In the genomic region with DNA sequence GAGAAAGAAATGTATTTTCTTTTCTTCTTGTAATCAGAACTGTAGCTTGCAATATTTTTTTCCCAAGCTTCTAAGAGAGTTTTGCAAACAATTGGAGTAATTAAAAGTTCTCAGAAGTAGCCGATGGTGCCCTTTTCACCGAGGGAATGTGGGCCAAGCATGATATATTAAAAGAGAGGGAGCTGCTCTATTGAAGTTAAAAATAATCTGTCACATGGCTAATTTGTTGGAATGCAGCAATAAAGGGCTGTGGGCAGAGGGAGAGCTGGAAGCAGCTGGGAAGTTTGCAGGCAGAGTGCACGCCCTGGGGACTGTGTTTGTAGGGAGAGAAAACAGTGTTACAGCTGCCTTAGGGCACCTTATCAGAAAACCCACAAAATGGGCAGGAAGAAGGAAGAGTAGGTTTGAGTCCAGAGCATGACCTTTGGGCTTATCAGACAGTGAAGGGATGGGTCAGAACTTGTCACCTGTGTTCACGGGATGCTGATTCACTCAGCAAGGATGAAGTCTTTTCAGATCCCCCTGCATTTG, we compare ENCODE assay signal across 9 cellular contexts. TPM values are rescaled to one million over a fixed set of nuclear protein-coding genes. Genes with fewer than 3 reads are reported as not detected.
DNase-seq lines count a peak whose midpoint lies in the region; ATAC-seq and TF ChIP-seq lines count a peak whose summit lies in the region.
"Had no signal": no experiment of that assay in that cellular context is flagged by ENCODE, and none has a peak within 500 bp of the region (broad histone marks: within the 10 kb centered on the region; RNA-seq: fewer than 3 reads in every experiment).

No MANE protein-coding gene starts in this region.

- H3F3A ChIP-seq in GM23338 (replicated peaks; ENCODE audit: low read depth) = no peaks in the 10 kb centered on the region

- ATAC-seq in GM23338 (peak; percentile 56), HG02884 (IDR thresholded peaks at IDR 0.05; ENCODE audit: unreplicated experiment) (no peak)

- no peaks in the 10 kb centered on the region for H3K36me3 Mint-ChIP-seq in GM23338 (ENCODE audit: low read depth)
- H3K36me3 Mint-ChIP-seq in activated T-helper 2 cell treated with anti-CD3 and anti-CD28 coated beads, Interferon-gamma antibody, Interleukin-2, Interleukin-4, amounts not matched to agents 10 μg/mL and 5 μg/mL and 100 μg/mL, durations not matched to agents 14 hours and 24 hours and 36 hours (ENCODE audit: low read depth) = no peaks in the 10 kb centered on the region

- no peaks in the 10 kb centered on the region for H3K9me2 ChIP-seq in GM23338 (ENCODE audit: insufficient read depth)

- no peak for TF ChIP-seq CTCF in GM23338 (conservative IDR thresholded peaks at IDR 0.05; ENCODE audit: low read depth in 2 of 2)
- TF ChIP-seq CTCF in right atrium auricular region (IDR thresholded peaks at IDR 0.05) = no peak
- no peak for TF ChIP-seq CTCF in retinal pigment epithelial cell (conservative IDR thresholded peaks at IDR 0.05; ENCODE audit: low read depth, low read length)

- H3K9ac ChIP-seq in adipocyte (ENCODE audit: low read length) = peak overlapping the region; percentile 26

- H3K4me1 Mint-ChIP-seq in GM23338 = peaks cover 7% of the 10 kb centered on the region; the same call in 2 of the 3 replicates
- peaks cover 9% of the 10 kb centered on the region for H3K4me1 Mint-ChIP-seq in activated T-helper 2 cell treated with anti-CD3 and anti-CD28 coated beads, Interferon-gamma antibody, Interleukin-2, Interleukin-4, amounts not matched to agents 10 μg/mL and 5 μg/mL and 100 μg/mL, durations not matched to agents 14 hours and 24 hours and 36 hours (ENCODE audit: low read depth)

- H3K36me3 ChIP-seq in GM23338 (ENCODE audit: insufficient read depth) = no peaks in the 10 kb centered on the region
- H3K36me3 ChIP-seq in adipocyte (ENCODE audit: control insufficient read depth, insufficient read depth, low read length, severe bottlenecking) = no peaks in the 10 kb centered on the region
- H3K36me3 ChIP-seq in right atrium auricular region = no peaks in the 10 kb centered on the region

- no peaks in the 10 kb centered on the region; the same call in 2 of the 3 replicates for H3K9me3 Mint-ChIP-seq in GM23338
- no peaks in the 10 kb centered on the region for H3K9me3 Mint-ChIP-seq in activated T-helper 2 cell treated with anti-CD3 and anti-CD28 coated beads, Interferon-gamma antibody, Interleukin-2, Interleukin-4, amounts not matched to agents 10 μg/mL and 5 μg/mL and 100 μg/mL, durations not matched to agents 14 hours and 24 hours and 36 hours

- H3K27ac Mint-ChIP-seq in GM23338 = peak overlapping the region; percentile 18; the same call in 1 of the 2 replicates
- H3K27ac Mint-ChIP-seq in activated T-helper 2 cell treated with anti-CD3 and anti-CD28 coated beads, Interferon-gamma antibody, Interleukin-2, Interleukin-4, amounts not matched to agents 10 μg/mL and 5 μg/mL and 100 μg/mL, durations not matched to agents 14 hours and 24 hours and 36 hours = no peak overlapping the region

- intact Hi-C loops in activated T-helper 2 cell treated with anti-CD3 and anti-CD28 coated beads, Interferon-gamma antibody, Interleukin-2, Interleukin-4, amounts not matched to agents 10 μg/mL and 5 μg/mL and 100 μg/mL, durations not matched to agents 14 hours and 24 hours and 36 hours (cut with micrococcal nuclease) = no loop called here

- H3K27ac ChIP-seq in GM23338 (ENCODE audit: low read depth) = no peak overlapping the region; the same call in 1 of the 2 replicates
- peak overlapping the region; percentile 49 to 77 for H3K27ac ChIP-seq in right atrium auricular region

- no peaks in the 10 kb centered on the region for H4K20me1 ChIP-seq in GM23338 (replicated peaks; ENCODE audit: insufficient read depth)

- no peak overlapping the region for H3K4me3 Mint-ChIP-seq in GM23338
- no peak overlapping the region for H3K4me3 Mint-ChIP-seq in activated T-helper 2 cell treated with anti-CD3 and anti-CD28 coated beads, Interferon-gamma antibody, Interleukin-2, Interleukin-4, amounts not matched to agents 10 μg/mL and 5 μg/mL and 100 μg/mL, durations not matched to agents 14 hours and 24 hours and 36 hours (ENCODE audit: low read depth)

- no peak overlapping the region for H3K4me2 ChIP-seq in GM23338

- H3K27me3 Mint-ChIP-seq in GM23338 (ENCODE audit: insufficient read depth, low read depth, poor library complexity) = no peaks in the 10 kb centered on the region
- no peaks in the 10 kb centered on the region for H3K27me3 Mint-ChIP-seq in activated T-helper 2 cell treated with anti-CD3 and anti-CD28 coated beads, Interferon-gamma antibody, Interleukin-2, Interleukin-4, amounts not matched to agents 10 μg/mL and 5 μg/mL and 100 μg/mL, durations not matched to agents 14 hours and 24 hours and 36 hours (ENCODE audit: low read depth)

- H3K4me1 ChIP-seq in GM23338 (ENCODE audit: insufficient read depth) (peaks cover 9% of the 10 kb centered on the region), adipocyte (ENCODE audit: control insufficient read depth, insufficient read depth, low read length) (peaks cover 26% of the 10 kb centered on the region), right atrium auricular region (peaks cover 0 to 12% of the 10 kb centered on the region in 2 donors)

- H3K4me3 ChIP-seq in GM23338 = no peak overlapping the region
- H3K4me3 ChIP-seq in adipocyte (ENCODE audit: low read length) = peak overlapping the region; percentile 50
- no peak overlapping the region for H3K4me3 ChIP-seq in right atrium auricular region
- H3K4me3 ChIP-seq in retinal pigment epithelial cell (ENCODE audit: low read length) = no peak overlapping the region

- DNase-seq in GM23338 (ENCODE audit: low spot score) = peak; percentile 18
- peak; percentile 70 for DNase-seq in adipocyte (ENCODE audit: low read depth)
- DNase-seq in right atrium auricular region (ENCODE audit: low spot score) = no peak
- DNase-seq in retinal pigment epithelial cell (ENCODE audit: low read depth) = peak; percentile 66
- DNase-seq in activated effector memory CD4-positive, alpha-beta T cell treated with anti-CD3 and anti-CD28 coated beads, Interleukin-2, amount 50 U/mL, for 16 hours = no peak
- no peak for DNase-seq in activated T-helper 2 cell treated with anti-CD3 and anti-CD28 coated beads, Interferon-gamma antibody, Interleukin-2, Interleukin-4, amounts not matched to agents 10 μg/mL and 5 μg/mL and 100 μg/mL, durations not matched to agents 14 hours and 24 hours and 36 hours (ENCODE audit: low spot score)
- no peak for DNase-seq in stimulated activated CD4-positive, alpha-beta T cell treated with anti-CD3 and anti-CD28 coated beads, Interleukin-15, amount 100 ng/mL, for 24 hours
- DNase-seq: central memory CD4-positive, alpha-beta T cell had no signal

- H2AFZ ChIP-seq in GM23338 = peak overlapping the region; percentile 69

- no peaks in the 10 kb centered on the region for H3K9me3 ChIP-seq in adipocyte (ENCODE audit: control insufficient read depth, low read length)
- no peaks in the 10 kb centered on the region for H3K9me3 ChIP-seq in right atrium auricular region

- no peaks in the 10 kb centered on the region for H3K79me2 ChIP-seq in GM23338 (replicated peaks; ENCODE audit: insufficient read depth)

- no peaks in the 10 kb centered on the region for H3K27me3 ChIP-seq in GM23338 (ENCODE audit: insufficient read depth)
- no peaks in the 10 kb centered on the region for H3K27me3 ChIP-seq in adipocyte (replicated peaks; ENCODE audit: control insufficient read depth, insufficient read depth, low read length)
- no peaks in the 10 kb centered on the region for H3K27me3 ChIP-seq in right atrium auricular region

TF ChIP-seq in GM23338, 12 proteins besides CTCF, POLR2A, EP300 and RAD21 (continues in another document):
- TF ChIP-seq EZH2phosphoT487 (IDR thresholded peaks at IDR 0.05; ENCODE audit: unreplicated experiment) = no peak
- TF ChIP-seq JUNB (IDR thresholded peaks at IDR 0.05; ENCODE audit: unreplicated experiment) = no peak
- TF ChIP-seq, protein P1, sequence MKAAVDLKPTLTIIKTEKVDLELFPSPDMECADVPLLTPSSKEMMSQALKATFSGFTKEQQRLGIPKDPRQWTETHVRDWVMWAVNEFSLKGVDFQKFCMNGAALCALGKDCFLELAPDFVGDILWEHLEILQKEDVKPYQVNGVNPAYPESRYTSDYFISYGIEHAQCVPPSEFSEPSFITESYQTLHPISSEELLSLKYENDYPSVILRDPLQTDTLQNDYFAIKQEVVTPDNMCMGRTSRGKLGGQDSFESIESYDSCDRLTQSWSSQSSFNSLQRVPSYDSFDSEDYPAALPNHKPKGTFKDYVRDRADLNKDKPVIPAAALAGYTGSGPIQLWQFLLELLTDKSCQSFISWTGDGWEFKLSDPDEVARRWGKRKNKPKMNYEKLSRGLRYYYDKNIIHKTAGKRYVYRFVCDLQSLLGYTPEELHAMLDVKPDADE (IDR thresholded peaks at IDR 0.05) = no peak
- TF ChIP-seq CREB1 (CRISPR knock-in tag; IDR thresholded peaks at IDR 0.05; ENCODE audit: low read depth) = no peak
- no peak for TF ChIP-seq POLR2AphosphoS5 (IDR thresholded peaks at IDR 0.05; ENCODE audit: low read depth)

RNA-seq across cellular contexts. Expression of gene TERF2, which starts 18.5 kb away (rescaled TPM):
- total RNA-seq in GM23338 (2014; rRNA removed; shearing (Covaris generic)) = 28.9 and 33.0 TPM in 2 replicates
- polyA plus RNA-seq in GM23338 (2016; fragmentation: Nextera tagmentation; extraction: Ambion mirVana) = 10.8 and 11.4 TPM in 2 replicates
- total RNA-seq in right atrium auricular region = 10 to 100 TPM; 17.1 to 19.2 TPM
- 56.0 and 61.9 TPM in 2 replicates for total RNA-seq in activated T-helper 2 cell treated with anti-CD3 and anti-CD28 coated beads, Interferon-gamma antibody, Interleukin-2, Interleukin-4, amounts not matched to agents 10 μg/mL and 5 μg/mL and 100 μg/mL, durations not matched to agents 14 hours and 24 hours and 36 hours

RNA-seq across cellular contexts. Expression of gene CYB5B, which starts 20.1 kb away (rescaled TPM):
- total RNA-seq in GM23338 (2014; rRNA removed; shearing (Covaris generic)) = 65.4 and 72.0 TPM in 2 replicates
- 100 and 110 TPM in 2 replicates for polyA plus RNA-seq in GM23338 (2016; fragmentation: Nextera tagmentation; extraction: Ambion mirVana)
- 10 to 100 TPM; 29.4 to 31.9 TPM for total RNA-seq in right atrium auricular region
- total RNA-seq in activated T-helper 2 cell treated with anti-CD3 and anti-CD28 coated beads, Interferon-gamma antibody, Interleukin-2, Interleukin-4, amounts not matched to agents 10 μg/mL and 5 μg/mL and 100 μg/mL, durations not matched to agents 14 hours and 24 hours and 36 hours = 201 and 204 TPM in 2 replicates

RNA-seq across cellular contexts. Expression of gene TMED6, which starts 52.8 kb away (rescaled TPM):
- not detected in 2 replicates for total RNA-seq in GM23338 (2014; rRNA removed; shearing (Covaris generic))
- 0.29 and 1.3 TPM in 2 replicates for polyA plus RNA-seq in GM23338 (2016; fragmentation: Nextera tagmentation; extraction: Ambion mirVana)
- total RNA-seq in right atrium auricular region = not detected
- 1.8 and 1.9 TPM in 2 replicates for total RNA-seq in activated T-helper 2 cell treated with anti-CD3 and anti-CD28 coated beads, Interferon-gamma antibody, Interleukin-2, Interleukin-4, amounts not matched to agents 10 μg/mL and 5 μg/mL and 100 μg/mL, durations not matched to agents 14 hours and 24 hours and 36 hours

Comparison
In these comparisons a context has a peak if more than half of its experiments do, and no peak if none do; other contexts are left out.
1. DNase-seq: peak in GM23338 (single experiment), adipocyte (single experiment) and retinal pigment epithelial cell (single experiment); none in right atrium auricular region (single experiment), activated effector memory CD4-positive, alpha-beta T cell treated with anti-CD3 and anti-CD28 coated beads, Interleukin-2, amount 50 U/mL, for 16 hours (single experiment), activated T-helper 2 cell treated with anti-CD3 and anti-CD28 coated beads, Interferon-gamma antibody, Interleukin-2, Interleukin-4, amounts not matched to agents 10 μg/mL and 5 μg/mL and 100 μg/mL, durations not matched to agents 14 hours and 24 hours and 36 hours (single experiment) and stimulated activated CD4-positive, alpha-beta T cell treated with anti-CD3 and anti-CD28 coated beads, Interleukin-15, amount 100 ng/mL, for 24 hours (single experiment).